Comparison of ENCODE assay signal across 24 cellular contexts in genomic region chr10:45442670-45443069, GRCh38.
DNase-seq lines count a peak whose midpoint lies in the region; FAIRE-seq and TF ChIP-seq lines count a peak whose summit lies in the region.
"Had no signal": no experiment of that assay in that cellular context is flagged by ENCODE, and none has a peak within 500 bp of the region (broad histone marks: within the 10 kb centered on the region; RNA-seq: fewer than 3 reads in every experiment).

No MANE protein-coding gene starts in this region.

- no peak overlapping the region for H4K91ac ChIP-seq in H1 (replicated peaks; ENCODE audit: insufficient read length, low read length)

- H3K27ac Mint-ChIP-seq in T-helper 2 cell treated with Interferon-gamma antibody and Interleukin-4, amounts not matched to agents 5 μg/mL and 100 μg/mL, for 36 hours, result no peak overlapping the region
- H3K27ac Mint-ChIP-seq: activated naive CD4-positive, alpha-beta T cell treated with anti-CD3 and anti-CD28 coated beads for 36 hours; CD8-positive, alpha-beta memory T cell had no signal

- in situ Hi-C loops in GM13977 (cut with MboI; ENCODE audit: low pct_unique_long_range_greater_than_20kb, low sequenced_read_pairs, unreplicated experiment), result no loop called here

- intact Hi-C loops in posterior vena cava (cut with DNase I), result no loop called here

- FAIRE-seq in H1 (lab: Jason Lieb, UNC) (no peak), urothelium cell line (lab: Jason Lieb, UNC) (no peak)
- FAIRE-seq: frontal cortex had no signal

- DNase-seq in GM13977 (ENCODE audit: low spot score) (no peak), H1 (ENCODE audit: low read depth in 1 of 2, low spot score in 2 of 2) (no peak), posterior vena cava (ENCODE audit: low spot score) (peak; percentile 48), urothelium cell line (ENCODE audit: low spot score) (no peak), NCI-H1048 (lab: John Stamatoyannopoulos, UW) (no peak)
- DNase-seq in T-helper 2 cell treated with Interferon-gamma antibody and Interleukin-4, amounts not matched to agents 5 μg/mL and 100 μg/mL, for 36 hours (ENCODE audit: low spot score), result no peak
- DNase-seq: activated CD4-positive, CD25-positive, alpha-beta regulatory T cell; activated CD8-positive, alpha-beta memory T cell treated with anti-CD3 and anti-CD28 coated beads for 24 hours; activated naive CD4-positive, alpha-beta T cell treated with anti-CD3 and anti-CD28 coated beads for 36 hours; activated T-cell treated with anti-CD3 and anti-CD28 coated beads, Interleukin-2, amount 50 U/mL, for 4 hours; aorta; CD8-positive, alpha-beta memory T cell; central memory CD4-positive, alpha-beta T cell; DMS53; HCEC 1CT; hypothalamus; mammary epithelial cell; NCI-H1436; NCI-H526 treated with DMSO at 0.1 percent for 48 hours; stimulated activated naive CD4-positive, alpha-beta T cell treated with Interleukin-2 at 50 U/mL for 16 hours; tibial artery had no signal

- no peak overlapping the region for H3K4ac ChIP-seq in H1 (replicated peaks; ENCODE audit: insufficient read length, low read depth, low read length)

- no peak overlapping the region for H2BK20ac ChIP-seq in H1 (ENCODE audit: low read length)

- no peaks in the 10 kb centered on the region for H3K27me3 ChIP-seq in Loucy (ENCODE audit: insufficient read depth, low read length, poor library complexity, severe bottlenecking)
- H3K27me3 ChIP-seq in H1 (replicated peaks in 1 of 4; ENCODE audit: control insufficient read depth in 3 of 4, extremely low read depth in 1 of 4, insufficient read depth in 3 of 4, low read length in 3 of 4), result no peaks in the 10 kb centered on the region
- H3K27me3 ChIP-seq: Peyer's patch had no signal

- TF ChIP-seq EP300 in H1 (IDR thresholded peaks at IDR 0.05; ENCODE audit: borderline replicate concordance in 1 of 2, low read depth in 2 of 2, low read length in 2 of 2), result no peak

- H3K23me2 ChIP-seq in H1 (ENCODE audit: low read depth, low read length), result no peaks in the 10 kb centered on the region

- no peak overlapping the region for H2AK5ac ChIP-seq in H1 (ENCODE audit: low read depth, low read length)

- no peak overlapping the region for H3K9ac ChIP-seq in Loucy (ENCODE audit: low read depth, low read length, poor library complexity, severe bottlenecking)
- no peak overlapping the region for H3K9ac ChIP-seq in H1 (replicated peaks in 1 of 4; ENCODE audit: extremely low read depth in 1 of 4, low read depth in 3 of 4, low read length in 3 of 4)

- H3K14ac ChIP-seq in H1 (ENCODE audit: insufficient read length), result no peak overlapping the region

- peak; percentile 19 for TF ChIP-seq CTCF in GM13977 (IDR thresholded peaks at IDR 0.05; ENCODE audit: extremely low read depth, insufficient read depth, missing control alignments)
- peak; percentile 42; the same call in 1 of the 2 replicates for TF ChIP-seq CTCF in Loucy (conservative IDR thresholded peaks at IDR 0.05; ENCODE audit: low read length)
- TF ChIP-seq CTCF in H1 (IDR thresholded peaks at IDR 0.05; ENCODE audit: control extremely low read depth in 1 of 3, insufficient read depth in 1 of 3, low read depth in 1 of 3, low read length in 3 of 3), result peak; percentile 36 to 72 (median 52)

- H3K4me3 ChIP-seq in Loucy (ENCODE audit: low read length, poor library complexity, severe bottlenecking), result no peak overlapping the region
- no peak overlapping the region for H3K4me3 ChIP-seq in H1 (ENCODE audit: extremely low read depth in 1 of 4, insufficient read depth in 2 of 4, low read depth in 3 of 4, low read length in 4 of 4)
- H3K4me3 ChIP-seq: Peyer's patch, tibial artery had no signal

- CTCF ChIA-PET in H1 (lab: Charles Lee; ENCODE audit: partially characterized antibody), result interaction anchor here (0.6 to 2.3 kb wide), 6 partner anchors 10 to 192 kb away, joined by 3 to 13 read pairs (median 4); no protein-coding TSS in a partner anchor

- H3K4me1 Mint-ChIP-seq in T-helper 2 cell treated with Interferon-gamma antibody and Interleukin-4, amounts not matched to agents 5 μg/mL and 100 μg/mL, for 36 hours (ENCODE audit: low read depth), result peaks cover 5% of the 10 kb centered on the region
- H3K4me1 Mint-ChIP-seq: CD8-positive, alpha-beta memory T cell had no signal

- H3K4me3 Mint-ChIP-seq in T-helper 2 cell treated with Interferon-gamma antibody and Interleukin-4, amounts not matched to agents 5 μg/mL and 100 μg/mL, for 36 hours, result no peak overlapping the region
- H3K4me3 Mint-ChIP-seq: activated naive CD4-positive, alpha-beta T cell treated with anti-CD3 and anti-CD28 coated beads for 36 hours; activated T-cell treated with anti-CD3 and anti-CD28 coated beads, Interleukin-2, amount 50 U/mL, for 4 hours; CD8-positive, alpha-beta memory T cell had no signal

- peak overlapping the region; percentile 69; the same call in 1 of the 2 replicates for H4K8ac ChIP-seq in H1 (ENCODE audit: extremely low read depth, insufficient read depth, low read length)

- H2AFZ ChIP-seq in Loucy (ENCODE audit: low read length) (no peak overlapping the region), H1 (ENCODE audit: low read length) (no peak overlapping the region)

- no peak overlapping the region for H3K4me2 ChIP-seq in Loucy (ENCODE audit: low read depth, low read length, poor library complexity, severe bottlenecking)
- no peak overlapping the region for H3K4me2 ChIP-seq in H1 (ENCODE audit: insufficient read depth in 1 of 2, low read depth in 2 of 2, low read length in 2 of 2)

- TF ChIP-seq POLR2A in H1 (IDR thresholded peaks at IDR 0.05; ENCODE audit: control extremely low read depth in 1 of 2, low read depth in 2 of 2, low read length in 2 of 2), result no peak

- H3F3A ChIP-seq in Loucy (ENCODE audit: low read depth), result no peaks in the 10 kb centered on the region

- H3K79me2 ChIP-seq in Loucy (ENCODE audit: insufficient read depth, low read length) (no peaks in the 10 kb centered on the region), H1 (ENCODE audit: control insufficient read depth in 1 of 2, insufficient read depth in 2 of 2, low read length in 2 of 2) (no peaks in the 10 kb centered on the region)

- H3K9me3 ChIP-seq in Loucy (ENCODE audit: insufficient read depth, low read depth, low read length) (no peaks in the 10 kb centered on the region), H1 (ENCODE audit: insufficient read depth in 2 of 2, low read depth in 1 of 2, low read length in 1 of 2) (no peaks in the 10 kb centered on the region)
- H3K9me3 ChIP-seq: Peyer's patch, tibial artery had no signal

- no peak overlapping the region for H3K56ac ChIP-seq in H1 (replicated peaks; ENCODE audit: insufficient read length, low read depth, low read length)

- H3K36me3 ChIP-seq in Loucy (ENCODE audit: insufficient read depth, low read length), result no peaks in the 10 kb centered on the region
- H3K36me3 ChIP-seq in H1 (ENCODE audit: control insufficient read depth in 2 of 4, insufficient read depth in 4 of 4, low read length in 3 of 4), result no peaks in the 10 kb centered on the region
- H3K36me3 ChIP-seq: Peyer's patch, tibial artery had no signal

- H3K18ac ChIP-seq in H1 (ENCODE audit: extremely low read depth, low read length), result no peak overlapping the region; the same call in 1 of the 2 replicates

- no peaks in the 10 kb centered on the region for H3K79me1 ChIP-seq in H1 (ENCODE audit: low read depth, low read length)

- H3K23ac ChIP-seq in H1 (ENCODE audit: insufficient read length), result no peak overlapping the region

- no peaks in the 10 kb centered on the region for H3K9me3 Mint-ChIP-seq in T-helper 2 cell treated with Interferon-gamma antibody and Interleukin-4, amounts not matched to agents 5 μg/mL and 100 μg/mL, for 36 hours
- H3K9me3 Mint-ChIP-seq: activated naive CD4-positive, alpha-beta T cell treated with anti-CD3 and anti-CD28 coated beads for 36 hours; activated T-cell treated with anti-CD3 and anti-CD28 coated beads, Interleukin-2, amount 50 U/mL, for 4 hours; CD8-positive, alpha-beta memory T cell had no signal

- H3K27ac ChIP-seq in H1 (ENCODE audit: low read depth, low read length), result no peak overlapping the region
- H3K27ac ChIP-seq: Peyer's patch, tibial artery had no signal

- H4K20me1 ChIP-seq in Loucy (ENCODE audit: insufficient read depth, low read length, poor library complexity, severe bottlenecking), result no peaks in the 10 kb centered on the region
- H4K20me1 ChIP-seq in H1 (replicated peaks in 1 of 2; ENCODE audit: control insufficient read depth in 1 of 2, insufficient read depth in 2 of 2, low read length in 2 of 2), result no peaks in the 10 kb centered on the region

- H2BK5ac ChIP-seq in H1 (ENCODE audit: low read depth, low read length), result 0 out of 2 replicates have a peak overlapping the region, but pooled peaks have one; percentile 44

- H4K5ac ChIP-seq in H1 (ENCODE audit: insufficient read length, low read depth, low read length), result no peak overlapping the region

- H3K27me3 Mint-ChIP-seq in T-helper 2 cell treated with Interferon-gamma antibody and Interleukin-4, amounts not matched to agents 5 μg/mL and 100 μg/mL, for 36 hours (ENCODE audit: low read depth), result peaks cover 7% of the 10 kb centered on the region

- POLR2A ChIA-PET in H1 (lab: Charles Lee; ENCODE audit: partially characterized antibody), result no interaction called here

- H3K4me1 ChIP-seq in Loucy (ENCODE audit: insufficient read depth, low read length, poor library complexity, severe bottlenecking) (no peaks in the 10 kb centered on the region), H1 (replicated peaks in 1 of 4; ENCODE audit: control insufficient read depth in 3 of 4, insufficient read depth in 4 of 4, low read length in 3 of 4) (no peaks in the 10 kb centered on the region)
- H3K4me1 ChIP-seq: Peyer's patch, tibial artery had no signal

- 0 out of 2 replicates have a peak overlapping the region, but pooled peaks have one; percentile 61 for H2BK15ac ChIP-seq in H1 (ENCODE audit: low read length)

- 83% methylated on average over 13 of the region's 13 CpGs; no CpG with 5 or more reads in 1 of the 2 experiments for WGBS in H1 (ENCODE audit: extremely low coverage in 1 of 2, insufficient coverage in 1 of 2, insufficient read length in 1 of 2, insufficient replicate concordance in 2 of 2, low coverage in 1 of 2, low lambda C conversion rate in 2 of 2, missing lambda C conversion rate in 1 of 2), 2 experiments

- no peak overlapping the region for H2BK120ac ChIP-seq in H1 (replicated peaks; ENCODE audit: low read depth, low read length)

- H2BK12ac ChIP-seq in H1 (ENCODE audit: low read depth, low read length), result no peak overlapping the region

- H3K9me2 ChIP-seq in Loucy (replicated peaks; ENCODE audit: low read depth, low read length), result no peaks in the 10 kb centered on the region

- TF ChIP-seq RAD21 in H1 (IDR thresholded peaks at IDR 0.05 in 1 of 2, conservative IDR thresholded peaks at IDR 0.05 in 1 of 2; ENCODE audit: low read depth in 2 of 2, low read length in 2 of 2), result peak; percentile 61 to 68

- H3K36me3 Mint-ChIP-seq in T-helper 2 cell treated with Interferon-gamma antibody and Interleukin-4, amounts not matched to agents 5 μg/mL and 100 μg/mL, for 36 hours (ENCODE audit: low read depth), result no peaks in the 10 kb centered on the region
- H3K36me3 Mint-ChIP-seq: CD8-positive, alpha-beta memory T cell had no signal
